ENCODE assay signal across 1 cellular context in the genomic region with DNA sequence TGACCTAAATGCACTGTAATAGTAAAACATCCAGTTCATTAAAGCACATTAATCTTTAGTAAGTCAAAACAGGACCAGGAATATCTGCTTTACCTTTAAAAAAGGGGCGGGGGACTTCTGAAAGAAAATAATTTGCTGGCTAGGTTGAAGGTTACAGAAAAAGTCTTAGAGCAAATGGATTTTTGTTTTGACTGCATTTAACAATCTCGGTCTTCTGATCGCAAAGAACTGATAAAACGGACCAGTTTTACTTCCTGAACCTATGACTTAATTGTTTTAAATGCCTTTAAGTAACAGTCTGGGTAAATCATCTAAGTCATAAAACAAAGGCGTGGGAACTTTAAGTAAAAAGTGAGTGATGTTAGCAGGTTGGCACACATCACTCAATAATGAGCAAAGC.
TF ChIP-seq lines count a peak whose summit lies in the region.

No MANE protein-coding gene starts in this region.

TF ChIP-seq in endothelial cell of umbilical vein, 7 proteins besides CTCF, POLR2A, EP300 and RAD21:
- TF ChIP-seq FOS (IDR thresholded peaks at IDR 0.05; ENCODE audit: borderline replicate concordance, insufficient read depth, low read length) (no peak), MYC (IDR thresholded peaks at IDR 0.05; ENCODE audit: low read depth, low read length) (no peak), GATA2 (IDR thresholded peaks at IDR 0.05; ENCODE audit: insufficient read depth, insufficient read length, low read depth, low read length) (no peak), JUN (IDR thresholded peaks at IDR 0.05; ENCODE audit: borderline replicate concordance, insufficient read depth, insufficient read length, low read depth) (no peak), MAX (IDR thresholded peaks at IDR 0.05; ENCODE audit: insufficient read depth, insufficient read length) (no peak), EZH2 (IDR thresholded peaks at IDR 0.05; ENCODE audit: borderline replicate concordance, low read depth, low read length, severe bottlenecking) (no peak), POLR2AphosphoS5 (IDR thresholded peaks at IDR 0.05; ENCODE audit: insufficient read depth, low read depth, low read length) (no peak)
